Comparison of ENCODE assay signal across 20 cellular contexts in the genomic region with DNA sequence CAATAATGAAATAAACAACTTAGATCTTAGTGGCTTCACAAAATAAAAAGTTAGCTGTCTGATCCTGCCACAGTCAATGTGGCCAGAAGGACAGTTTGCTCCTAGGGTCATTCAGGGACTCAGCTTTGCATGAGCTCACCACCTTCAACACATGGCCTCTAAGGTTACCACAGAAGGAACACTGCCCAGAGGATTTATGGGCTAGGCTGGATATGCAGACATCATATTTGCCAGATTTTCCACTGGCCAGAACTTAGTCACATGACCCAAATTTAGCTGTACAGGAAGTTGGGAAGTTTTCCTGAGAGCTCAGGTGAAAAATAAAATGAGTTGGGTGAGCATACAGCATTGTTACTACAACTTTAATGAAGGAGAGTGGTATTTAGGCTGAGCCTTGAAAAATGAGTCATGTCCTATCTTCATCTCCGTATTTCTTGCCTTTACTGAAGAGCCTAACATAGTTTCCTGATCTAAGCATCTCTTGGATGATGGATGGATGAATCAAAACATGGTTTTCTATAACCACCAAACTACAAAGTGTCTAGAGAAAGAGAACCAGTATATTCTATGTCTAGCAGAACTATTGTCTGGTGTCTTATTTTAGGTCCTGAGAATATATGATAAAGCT. TPM values are rescaled to one million over a fixed set of nuclear protein-coding genes. Genes with fewer than 3 reads are reported as not detected.
"Had no signal": no experiment of that assay in that cellular context is flagged by ENCODE, and none has a peak within 500 bp of the region (broad histone marks: within the 10 kb centered on the region; RNA-seq: fewer than 3 reads in every experiment).

No MANE protein-coding gene starts in this region.

- H3K4me3 ChIP-seq: dorsolateral prefrontal cortex, gastroesophageal sphincter, left lung, lower lobe of right lung, sigmoid colon, tibial artery, upper lobe of left lung, uterus had no signal

- H2AFZ ChIP-seq: parathyroid adenoma had no signal

- H3K79me2 ChIP-seq: parathyroid adenoma had no signal

- H3K4me1 ChIP-seq: gastroesophageal sphincter, left lung, lower lobe of right lung, parathyroid adenoma, upper lobe of left lung, uterus had no signal

- H3K9me3 ChIP-seq: gastroesophageal sphincter, lower lobe of right lung, tibial artery, upper lobe of left lung, uterus had no signal

- H3K9ac ChIP-seq: parathyroid adenoma had no signal

- DNase-seq: cortex of kidney; dorsolateral prefrontal cortex; effector CD8-positive, alpha-beta T cell; glutamatergic neuron; immature natural killer cell; left lung; lower lobe of right lung; naive thymus-derived CD4-positive, alpha-beta T cell; nephron progenitor cell; sigmoid colon; stimulated activated CD4-positive, alpha-beta T cell treated with anti-CD3 and anti-CD28 coated beads, Interleukin-4, amount 100 ng/mL, for 1 hour; stimulated activated CD8-positive, alpha-beta memory T cell treated with anti-CD3 and anti-CD28 coated beads, Interleukin-4, amount 100 ng/mL, for 48 hours; stimulated activated naive CD8-positive, alpha-beta T cell treated with anti-CD3 and anti-CD28 coated beads, Interleukin-15, Interleukin-2, amounts not matched to agents 100 U/mL and 50 U/mL, for 24 hours; tibial artery; uterus had no signal

- ATAC-seq: gastroesophageal sphincter; left lung; lower lobe of right lung; naive thymus-derived CD4-positive, alpha-beta T cell; stimulated activated effector memory CD8-positive, alpha-beta T cell treated with anti-CD3 and anti-CD28 coated beads, Interleukin-12 subunit alpha, Interleukin-12 subunit beta, amount 100 ng/mL, for 72 hours; stimulated activated naive CD8-positive, alpha-beta T cell treated with anti-CD3 and anti-CD28 coated beads, Interleukin-15, Interleukin-2, amounts not matched to agents 100 U/mL and 50 U/mL, for 24 hours had no signal

- H3K27ac ChIP-seq: dorsolateral prefrontal cortex, gastroesophageal sphincter, left lung, lower lobe of right lung, parathyroid adenoma, sigmoid colon, tibial artery, upper lobe of left lung, uterus had no signal

- H3K36me3 ChIP-seq: gastroesophageal sphincter, left lung, lower lobe of right lung, sigmoid colon, tibial artery, upper lobe of left lung, uterus had no signal

- H3K27me3 ChIP-seq: dorsolateral prefrontal cortex, gastroesophageal sphincter, left lung, sigmoid colon, tibial artery, upper lobe of left lung, uterus had no signal

RNA-seq across cellular contexts. Expression of a gene that starts 54.9 kb away (rescaled TPM):
- total RNA-seq: naive thymus-derived CD4-positive, alpha-beta T cell had no signal
- polyA plus RNA-seq: keratinocyte; naive thymus-derived CD4-positive, alpha-beta T cell had no signal
